Comparison of ENCODE assay signal across 8 cellular contexts in genomic region chr17:48878920-48879898, GRCh38. TPM values are rescaled to one million over a fixed set of nuclear protein-coding genes. Genes with fewer than 3 reads are reported as not detected.
DNase-seq lines count a peak whose midpoint lies in the region; ATAC-seq, FAIRE-seq and TF ChIP-seq lines count a peak whose summit lies in the region.

No MANE protein-coding gene starts in this region.

- DNase-seq in A172 (ENCODE audit: low spot score), result peak; percentile 68
- peak; percentile 51 for DNase-seq in NCI-H2029 treated with DMSO at 0.1 percent for 48 hours (lab: John Stamatoyannopoulos, UW)
- peak; percentile 33 for DNase-seq in T-helper 2 cell treated with Interferon-gamma antibody and Interleukin-4, amounts not matched to agents 5 μg/mL and 100 μg/mL, for 36 hours (ENCODE audit: low spot score)
- peak; percentile 23 for DNase-seq in astrocyte (ENCODE audit: low read depth)
- peak; percentile 18 to 56 for DNase-seq in hippocampal formation (lab: John Stamatoyannopoulos, UW)
- no peak for DNase-seq in smooth muscle cell (lab: John Stamatoyannopoulos, UW; ENCODE audit: unreplicated experiment)

- no peak overlapping the region for H3K4me3 Mint-ChIP-seq in T-helper 2 cell treated with Interferon-gamma antibody and Interleukin-4, amounts not matched to agents 5 μg/mL and 100 μg/mL, for 36 hours
- no peak overlapping the region for H3K4me3 Mint-ChIP-seq in astrocyte (ENCODE audit: unreplicated experiment)

- H3K27ac Mint-ChIP-seq in T-helper 2 cell treated with Interferon-gamma antibody and Interleukin-4, amounts not matched to agents 5 μg/mL and 100 μg/mL, for 36 hours, result no peak overlapping the region
- H3K27ac Mint-ChIP-seq in astrocyte (ENCODE audit: unreplicated experiment), result no peak overlapping the region

- no peaks in the 10 kb centered on the region for H3K4me1 ChIP-seq in astrocyte (ENCODE audit: insufficient read depth, low read length)
- H3K4me1 ChIP-seq in smooth muscle cell (ENCODE audit: low read depth), result no peaks in the 10 kb centered on the region

- H3K27me3 Mint-ChIP-seq in T-helper 2 cell treated with Interferon-gamma antibody and Interleukin-4, amounts not matched to agents 5 μg/mL and 100 μg/mL, for 36 hours (ENCODE audit: low read depth), result no peaks in the 10 kb centered on the region
- peaks cover 11% of the 10 kb centered on the region for H3K27me3 Mint-ChIP-seq in astrocyte (ENCODE audit: low read depth, unreplicated experiment)

- H3K36me3 Mint-ChIP-seq in T-helper 2 cell treated with Interferon-gamma antibody and Interleukin-4, amounts not matched to agents 5 μg/mL and 100 μg/mL, for 36 hours (ENCODE audit: low read depth), result no peaks in the 10 kb centered on the region
- H3K36me3 Mint-ChIP-seq in astrocyte (ENCODE audit: low read depth, unreplicated experiment), result peaks cover 3% of the 10 kb centered on the region

- H3K27ac ChIP-seq in astrocyte (ENCODE audit: low read depth, low read length) (no peak overlapping the region), smooth muscle cell (ENCODE audit: low read depth) (no peak overlapping the region)

- TF ChIP-seq CTCF in astrocyte (IDR thresholded peaks at IDR 0.05; ENCODE audit: insufficient read depth, low read depth, low read length), result peak; percentile 98
- TF ChIP-seq CTCF in smooth muscle cell (IDR thresholded peaks at IDR 0.05; ENCODE audit: borderline replicate concordance, insufficient read depth, poor library complexity, severe bottlenecking), result peak; percentile 97

- peaks cover 5% of the 10 kb centered on the region for H3K4me1 Mint-ChIP-seq in T-helper 2 cell treated with Interferon-gamma antibody and Interleukin-4, amounts not matched to agents 5 μg/mL and 100 μg/mL, for 36 hours (ENCODE audit: low read depth)
- H3K4me1 Mint-ChIP-seq in astrocyte (ENCODE audit: low read depth, unreplicated experiment), result no peaks in the 10 kb centered on the region

- ATAC-seq in GM18867 (IDR thresholded peaks at IDR 0.05; ENCODE audit: unreplicated experiment) (peak; percentile 58), GM18498 (IDR thresholded peaks at IDR 0.05; ENCODE audit: unreplicated experiment) (no peak)

- no peaks in the 10 kb centered on the region for H4K20me1 ChIP-seq in astrocyte (ENCODE audit: insufficient read depth, low read length)
- H4K20me1 ChIP-seq in smooth muscle cell (ENCODE audit: low read depth), result no peaks in the 10 kb centered on the region

- no peak overlapping the region for H3K4me2 ChIP-seq in astrocyte (ENCODE audit: low read length)
- no peak overlapping the region for H3K4me2 ChIP-seq in smooth muscle cell

- H3K9ac ChIP-seq in astrocyte (ENCODE audit: low read length), result no peak overlapping the region
- no peak overlapping the region for H3K9ac ChIP-seq in smooth muscle cell (ENCODE audit: low read depth)

- no peak overlapping the region for H2AFZ ChIP-seq in astrocyte (ENCODE audit: low read depth, low read length)
- H2AFZ ChIP-seq in smooth muscle cell (ENCODE audit: low read depth), result no peak overlapping the region

- no peaks in the 10 kb centered on the region for H3K9me3 Mint-ChIP-seq in T-helper 2 cell treated with Interferon-gamma antibody and Interleukin-4, amounts not matched to agents 5 μg/mL and 100 μg/mL, for 36 hours
- peaks cover 1% of the 10 kb centered on the region for H3K9me3 Mint-ChIP-seq in astrocyte (ENCODE audit: unreplicated experiment)

- peaks cover 13% of the 10 kb centered on the region for H3K27me3 ChIP-seq in astrocyte (ENCODE audit: insufficient read depth, low read length)
- no peaks in the 10 kb centered on the region for H3K27me3 ChIP-seq in smooth muscle cell (ENCODE audit: low read depth)

- no peaks in the 10 kb centered on the region for H3F3A ChIP-seq in smooth muscle cell (ENCODE audit: low read depth)

- no peak for FAIRE-seq in astrocyte (lab: Jason Lieb, UNC)

- no peaks in the 10 kb centered on the region for H3K79me2 ChIP-seq in astrocyte (ENCODE audit: insufficient read depth, low read length)
- H3K79me2 ChIP-seq in smooth muscle cell (ENCODE audit: low read depth), result no peaks in the 10 kb centered on the region

- 26% methylated on average over 12 of the region's 12 CpGs for WGBS in smooth muscle cell (ENCODE audit: low lambda C conversion rate)

- H3K36me3 ChIP-seq in astrocyte (ENCODE audit: insufficient read depth, low read length) (no peaks in the 10 kb centered on the region), smooth muscle cell (ENCODE audit: low read depth) (no peaks in the 10 kb centered on the region)

- H3K4me3 ChIP-seq in astrocyte (ENCODE audit: insufficient read depth, low read depth, low read length) (no peak overlapping the region), smooth muscle cell (no peak overlapping the region)

- no peaks in the 10 kb centered on the region for H3K9me3 ChIP-seq in astrocyte (ENCODE audit: insufficient read depth, low read depth, low read length)
- H3K9me3 ChIP-seq in smooth muscle cell (replicated peaks; ENCODE audit: low read depth), result no peaks in the 10 kb centered on the region

RNA-seq across cellular contexts. Expression of gene ATP5MC1, which starts 13.4 kb away (rescaled TPM):
- 154 and 231 TPM in 2 replicates for total RNA-seq in A172 (2014; rRNA removed; shearing (Covaris generic))
- total RNA-seq in astrocyte, result 52.0 and 55.8 TPM in 2 replicates
- 119 and 131 TPM in 2 replicates for total RNA-seq in smooth muscle cell
- polyA plus RNA-seq in smooth muscle cell, result 229 and 232 TPM in 2 replicates

RNA-seq across cellular contexts. Expression of gene UBE2Z, which starts 29.0 kb away (rescaled TPM):
- total RNA-seq in A172 (2014; rRNA removed; shearing (Covaris generic)), result 112 and 118 TPM in 2 replicates
- total RNA-seq in astrocyte, result 102 and 103 TPM in 2 replicates
- 67.5 and 82.5 TPM in 2 replicates for total RNA-seq in smooth muscle cell
- polyA plus RNA-seq in smooth muscle cell, result 73.2 and 74.3 TPM in 2 replicates

RNA-seq across cellular contexts. Expression of gene CALCOCO2, which starts 48.4 kb away (rescaled TPM):
- total RNA-seq in A172 (2014; rRNA removed; shearing (Covaris generic)), result 50.3 and 78.4 TPM in 2 replicates
- total RNA-seq in astrocyte (72.9 and 73.8 TPM in 2 replicates), smooth muscle cell (37.8 and 52.5 TPM in 2 replicates)
- polyA plus RNA-seq in smooth muscle cell, result 50.6 and 55.7 TPM in 2 replicates
